In genomic region chr3:193756536-193756935, GRCh38 we compare ENCODE assay signal across 8 cellular contexts.
"Had no signal": no experiment of that assay in that cellular context is flagged by ENCODE, and none has a peak within 500 bp of the region (broad histone marks: within the 10 kb centered on the region; RNA-seq: fewer than 3 reads in every experiment).

No MANE protein-coding gene starts in this region.

- H3K9ac ChIP-seq: KMS-11 had no signal

- DNase-seq: IMR-90, KBM-7, KG1 had no signal

- H3K4me3 ChIP-seq: K562 had no signal

- ATAC-seq: HepG2, K562 had no signal

- H3K27ac ChIP-seq: HL-60, KMS-11 had no signal

- FAIRE-seq: HepG2, HTR-8/SVneo, K562 had no signal
